ENCODE assay signal across 8 cellular contexts in the genomic region with DNA sequence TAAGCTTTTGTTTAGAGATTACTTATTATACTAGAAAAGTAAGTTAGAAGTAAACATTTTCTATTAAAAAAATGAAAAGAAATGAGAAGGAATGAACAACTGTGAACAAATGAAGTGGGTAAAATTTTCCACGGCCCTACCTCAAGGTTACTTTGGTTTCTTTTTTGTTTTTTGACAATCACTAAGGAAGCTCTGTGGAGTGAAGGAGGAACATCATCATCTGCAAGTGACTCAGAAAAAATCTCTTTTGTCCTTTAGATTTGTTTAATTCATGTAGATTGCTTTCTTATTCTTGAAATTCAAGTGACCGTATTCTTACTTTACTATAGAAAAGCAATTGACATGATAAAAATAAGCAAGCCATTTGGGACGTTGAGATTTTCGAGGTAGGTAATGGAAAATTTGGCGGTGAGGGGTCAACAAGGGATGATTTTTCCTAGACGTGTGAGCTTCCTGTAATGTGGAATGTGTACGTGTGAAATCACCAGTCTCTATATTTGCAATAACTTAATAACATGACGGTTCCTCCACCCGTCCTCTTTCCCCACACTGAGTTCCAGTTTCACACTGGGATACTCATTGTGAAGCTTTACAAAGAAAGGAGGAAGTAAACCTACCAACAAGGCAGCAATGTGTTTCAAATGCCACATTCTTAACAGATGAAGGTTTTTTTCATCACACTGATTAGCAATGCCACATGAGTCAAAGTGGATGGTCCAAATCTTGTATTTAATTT.
DNase-seq lines count a peak whose midpoint lies in the region; ATAC-seq and TF ChIP-seq lines count a peak whose summit lies in the region.

No MANE protein-coding gene starts in this region.

- no peak overlapping the region for H3K4me3 ChIP-seq in effector memory CD4-positive, alpha-beta T cell (ENCODE audit: insufficient read depth, low read depth, low read length, poor library complexity, severe bottlenecking)

- ATAC-seq in GM18520 (IDR thresholded peaks at IDR 0.05; ENCODE audit: unreplicated experiment) (peak; percentile 59), GM21737 (IDR thresholded peaks at IDR 0.05; ENCODE audit: unreplicated experiment) (peak; percentile 67)

- TF ChIP-seq CTCF in type B pancreatic cell (conservative IDR thresholded peaks at IDR 0.05) = no peak

- H3K4me3 Mint-ChIP-seq in type B pancreatic cell = no peak overlapping the region

- DNase-seq in Kasumi-1 (lab: John Stamatoyannopoulos, UW) = peak; percentile 7 to 33
- peak; percentile 44 for DNase-seq in kidney tubule cell (ENCODE audit: low spot score)
- DNase-seq in effector memory CD4-positive, alpha-beta T cell = no peak
- DNase-seq in RKO (ENCODE audit: low spot score) = no peak
- no peak for DNase-seq in NCI-H82 (lab: John Stamatoyannopoulos, UW)
- no peak for DNase-seq in type B pancreatic cell (ENCODE audit: extremely low spot score, unreplicated experiment)

- peaks cover 2% of the 10 kb centered on the region for H3K27me3 Mint-ChIP-seq in type B pancreatic cell

- H3K27ac Mint-ChIP-seq in type B pancreatic cell = no peak overlapping the region

- H3K36me3 ChIP-seq in effector memory CD4-positive, alpha-beta T cell (ENCODE audit: control insufficient read depth, insufficient read depth, low read length) = no peaks in the 10 kb centered on the region

- no peaks in the 10 kb centered on the region for H3K36me3 Mint-ChIP-seq in type B pancreatic cell

- H3K9me3 ChIP-seq in effector memory CD4-positive, alpha-beta T cell (ENCODE audit: control insufficient read depth, low read length) = no peaks in the 10 kb centered on the region

- H3K4me1 Mint-ChIP-seq in type B pancreatic cell (ENCODE audit: unreplicated experiment) = no peaks in the 10 kb centered on the region

- H3K4me1 ChIP-seq in effector memory CD4-positive, alpha-beta T cell (ENCODE audit: control insufficient read depth, insufficient read depth, low read length, poor library complexity, severe bottlenecking) = peaks cover 5% of the 10 kb centered on the region

- H3K27me3 ChIP-seq in effector memory CD4-positive, alpha-beta T cell (replicated peaks; ENCODE audit: control insufficient read depth, insufficient read depth, low read length, poor library complexity, severe bottlenecking) = no peaks in the 10 kb centered on the region

- no peak overlapping the region for H3K27ac ChIP-seq in effector memory CD4-positive, alpha-beta T cell (ENCODE audit: insufficient read depth, low read length, poor library complexity, severe bottlenecking)

- H3K9me3 Mint-ChIP-seq in type B pancreatic cell = peaks cover 5% of the 10 kb centered on the region

Comparison
In these comparisons a context has a peak if more than half of its experiments do, and no peak if none do; other contexts are left out.
1. DNase-seq: peak in Kasumi-1 (2 of 2) and kidney tubule cell (single experiment); none in effector memory CD4-positive, alpha-beta T cell (0 of 3), RKO (single experiment), NCI-H82 (single experiment) and type B pancreatic cell (single experiment).